ENCODE assay signal across 27 cellular contexts in genomic region chr15:29067949-29068348, GRCh38.
"Had no signal": no experiment of that assay in that cellular context is flagged by ENCODE, and none has a peak within 500 bp of the region (broad histone marks: within the 10 kb centered on the region; RNA-seq: fewer than 3 reads in every experiment).

No MANE protein-coding gene starts in this region.

- H3K4me1 ChIP-seq: esophagus squamous epithelium, foreskin keratinocyte, left lung, parathyroid adenoma, right lobe of liver, testis had no signal

- FAIRE-seq: astrocyte, bronchial epithelial cell, keratinocyte had no signal

- H3K27ac Mint-ChIP-seq: activated CD4-positive, alpha-beta memory T cell treated with anti-CD3 and anti-CD28 coated beads, Interleukin-2, amount 10 ng/mL, durations not matched to agents 7 days and 5 days; activated CD8-positive, alpha-beta memory T cell treated with anti-CD3 and anti-CD28 coated beads, Interleukin-2, amount 10 ng/mL, durations not matched to agents 7 days and 5 days; activated T-helper 17 cell treated with anti-CD3 and anti-CD28 coated beads, Interleukin-2, amount 50 U/mL, for 72 hours; naive B cell; stimulated activated naive CD8-positive, alpha-beta T cell treated with anti-CD3 and anti-CD28 coated beads, Interleukin-15, amount 100 ng/mL, for 72 hours; type B pancreatic cell had no signal

- H3K4me3 Mint-ChIP-seq: activated CD4-positive, alpha-beta memory T cell treated with anti-CD3 and anti-CD28 coated beads, Interleukin-2, amount 10 ng/mL, durations not matched to agents 7 days and 5 days; activated CD8-positive, alpha-beta memory T cell treated with anti-CD3 and anti-CD28 coated beads, Interleukin-2, amount 10 ng/mL, durations not matched to agents 7 days and 5 days; activated T-helper 17 cell treated with anti-CD3 and anti-CD28 coated beads, Interleukin-2, amount 50 U/mL, for 72 hours; effector memory CD8-positive, alpha-beta T cell; naive B cell; stimulated activated naive CD8-positive, alpha-beta T cell treated with anti-CD3 and anti-CD28 coated beads, Interleukin-15, amount 100 ng/mL, for 72 hours; type B pancreatic cell had no signal

- DNase-seq: activated CD4-positive, alpha-beta memory T cell treated with anti-CD3 and anti-CD28 coated beads, Interleukin-2, amount 10 ng/mL, durations not matched to agents 7 days and 5 days; activated CD4-positive, alpha-beta T cell treated with anti-CD3 and anti-CD28 coated beads for 48 hours; activated CD4-positive, CD25-positive, alpha-beta regulatory T cell; activated CD8-positive, alpha-beta memory T cell treated with anti-CD3 and anti-CD28 coated beads, Interleukin-2, amount 10 ng/mL, durations not matched to agents 7 days and 5 days; activated naive CD4-positive, alpha-beta T cell treated with Interleukin-2 at 50 U/mL for 16 hours; dermis blood vessel endothelial cell; effector memory CD8-positive, alpha-beta T cell; esophagus squamous epithelium; foreskin keratinocyte; hypothalamus; left lung; mammary epithelial cell; naive B cell; right lobe of liver; stimulated activated CD4-positive, alpha-beta T cell treated with anti-CD3 and anti-CD28 coated beads, Interleukin-4, amount 100 ng/mL, for 1 hour; stimulated activated naive CD8-positive, alpha-beta T cell treated with anti-CD3 and anti-CD28 coated beads, Interleukin-15, amount 100 ng/mL, for 72 hours; SW 1271; T-helper 2 cell; testis had no signal

- H3K9me3 Mint-ChIP-seq: activated T-helper 17 cell treated with anti-CD3 and anti-CD28 coated beads, Interleukin-2, amount 50 U/mL, for 72 hours; stimulated activated naive CD8-positive, alpha-beta T cell treated with anti-CD3 and anti-CD28 coated beads, Interleukin-15, amount 100 ng/mL, for 72 hours had no signal

- H3K4me1 Mint-ChIP-seq: activated CD4-positive, alpha-beta memory T cell treated with anti-CD3 and anti-CD28 coated beads, Interleukin-2, amount 10 ng/mL, durations not matched to agents 7 days and 5 days; activated T-helper 17 cell treated with anti-CD3 and anti-CD28 coated beads, Interleukin-2, amount 50 U/mL, for 72 hours; naive B cell had no signal

- H3K4me3 ChIP-seq: esophagus squamous epithelium, left lung, right lobe of liver, SJSA1, smooth muscle cell, testis had no signal

- H3K27ac ChIP-seq: esophagus squamous epithelium, foreskin keratinocyte, left lung, parathyroid adenoma, right lobe of liver, SJSA1, testis had no signal

- H3K36me3 Mint-ChIP-seq: activated CD8-positive, alpha-beta memory T cell treated with anti-CD3 and anti-CD28 coated beads, Interleukin-2, amount 10 ng/mL, durations not matched to agents 7 days and 5 days; naive B cell had no signal

- H3K79me2 ChIP-seq: parathyroid adenoma had no signal

- H3K9me3 ChIP-seq: esophagus squamous epithelium, right lobe of liver, SJSA1, testis had no signal

- H2AFZ ChIP-seq: parathyroid adenoma had no signal

- H3K36me3 ChIP-seq: esophagus squamous epithelium, left lung, right lobe of liver, SJSA1 had no signal

- ATAC-seq: activated CD8-positive, alpha-beta memory T cell treated with anti-CD3 and anti-CD28 coated beads, Interleukin-2, amount 10 ng/mL, durations not matched to agents 7 days and 5 days; activated T-helper 17 cell treated with anti-CD3 and anti-CD28 coated beads, Interleukin-2, amount 50 U/mL, for 72 hours; effector memory CD8-positive, alpha-beta T cell; foreskin keratinocyte; left lung; right lobe of liver; stimulated activated naive CD8-positive, alpha-beta T cell treated with anti-CD3 and anti-CD28 coated beads, Interleukin-15, amount 100 ng/mL, for 72 hours had no signal

- H3K4me2 ChIP-seq: smooth muscle cell had no signal

- H3K9ac ChIP-seq: parathyroid adenoma had no signal

- H3K27me3 Mint-ChIP-seq: activated CD4-positive, alpha-beta memory T cell treated with anti-CD3 and anti-CD28 coated beads, Interleukin-2, amount 10 ng/mL, durations not matched to agents 7 days and 5 days; activated CD8-positive, alpha-beta memory T cell treated with anti-CD3 and anti-CD28 coated beads, Interleukin-2, amount 10 ng/mL, durations not matched to agents 7 days and 5 days; activated T-helper 17 cell treated with anti-CD3 and anti-CD28 coated beads, Interleukin-2, amount 50 U/mL, for 72 hours; effector memory CD8-positive, alpha-beta T cell; stimulated activated naive CD8-positive, alpha-beta T cell treated with anti-CD3 and anti-CD28 coated beads, Interleukin-15, amount 100 ng/mL, for 72 hours; type B pancreatic cell had no signal

- H3K27me3 ChIP-seq: esophagus squamous epithelium, foreskin keratinocyte, left lung, right lobe of liver, SJSA1, testis had no signal
